In the genomic region with DNA sequence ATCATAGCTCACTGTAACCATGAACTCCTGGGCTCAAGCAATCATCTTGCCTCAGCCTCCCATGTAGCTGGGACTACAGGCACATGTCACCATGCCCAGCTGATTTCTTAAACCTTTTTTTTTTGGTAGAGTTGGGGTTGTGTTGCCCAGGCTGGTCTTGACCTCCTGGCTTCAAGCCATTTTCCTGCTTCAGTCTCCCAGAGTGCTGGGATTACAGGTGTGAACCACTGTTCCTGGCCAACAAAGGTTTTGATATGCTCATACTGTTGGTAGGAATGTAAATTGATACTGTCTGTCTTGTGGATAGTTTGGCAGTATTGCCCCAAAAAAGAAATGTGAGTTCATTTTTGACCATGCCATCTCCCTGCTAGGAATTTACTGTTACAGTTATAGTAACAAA, we compare ENCODE assay signal across 9 cellular contexts.
"Had no signal": no experiment of that assay in that cellular context is flagged by ENCODE, and none has a peak within 500 bp of the region (broad histone marks: within the 10 kb centered on the region; RNA-seq: fewer than 3 reads in every experiment).

No MANE protein-coding gene starts in this region.

- H3K9ac ChIP-seq: GM23248 had no signal

- H2AFZ ChIP-seq: GM23248 had no signal

- FAIRE-seq: H1, H54, HTR-8/SVneo had no signal

- DNase-seq: GM23248, H9, HCEC 1CT, IMR-90, Kasumi-1, KG1 had no signal

- H3K4me3 ChIP-seq: GM23248 had no signal

- H3K27ac ChIP-seq: GM23248 had no signal
